ENCODE assay signal across 24 cellular contexts in genomic region chr7:42768037-42768436, GRCh38.
"Had no signal": no experiment of that assay in that cellular context is flagged by ENCODE, and none has a peak within 500 bp of the region (broad histone marks: within the 10 kb centered on the region; RNA-seq: fewer than 3 reads in every experiment).

No MANE protein-coding gene starts in this region.

- H3K27ac Mint-ChIP-seq: activated naive CD4-positive, alpha-beta T cell treated with anti-CD3 and anti-CD28 coated beads, Interleukin-2, amount 50 U/mL, for 24 hours; brain; naive thymus-derived CD8-positive, alpha-beta T cell; neural progenitor cell; stimulated activated memory B cell treated with anti-CD40 and anti-IgM and Interleukin-4, amounts not matched to agents 10 μg/mL and 1 μg/mL and 100 μg/mL, for 72 hours had no signal

- H3K36me3 ChIP-seq: lower lobe of right lung, neural progenitor cell, stomach, suprapubic skin, tibial nerve had no signal

- H3K27ac ChIP-seq: hepatocyte, lower lobe of right lung, neural progenitor cell, stomach, suprapubic skin, tibial nerve had no signal

- H3K4me3 ChIP-seq: hepatocyte, lower lobe of right lung, neural progenitor cell, stomach, suprapubic skin, tibial nerve had no signal

- ATAC-seq: esophagus mucosa; lower lobe of right lung; naive thymus-derived CD8-positive, alpha-beta T cell; sciatic nerve; stimulated activated memory B cell treated with anti-CD40 and anti-IgM and Interleukin-4, amounts not matched to agents 10 μg/mL and 1 μg/mL and 100 μg/mL, for 72 hours had no signal

- H3K4me2 ChIP-seq: hepatocyte, neural progenitor cell had no signal

- H3K27me3 Mint-ChIP-seq: brain had no signal

- H3K4me3 Mint-ChIP-seq: activated naive CD4-positive, alpha-beta T cell treated with anti-CD3 and anti-CD28 coated beads, Interleukin-2, amount 50 U/mL, for 24 hours; brain; naive thymus-derived CD8-positive, alpha-beta T cell; neural progenitor cell; stimulated activated memory B cell treated with anti-CD40 and anti-IgM and Interleukin-4, amounts not matched to agents 10 μg/mL and 1 μg/mL and 100 μg/mL, for 72 hours had no signal

- H3K9ac ChIP-seq: neural progenitor cell had no signal

- H3K36me3 Mint-ChIP-seq: activated naive CD4-positive, alpha-beta T cell treated with anti-CD3 and anti-CD28 coated beads, Interleukin-2, amount 50 U/mL, for 24 hours; brain; naive thymus-derived CD8-positive, alpha-beta T cell; neural progenitor cell; stimulated activated memory B cell treated with anti-CD40 and anti-IgM and Interleukin-4, amounts not matched to agents 10 μg/mL and 1 μg/mL and 100 μg/mL, for 72 hours had no signal

- H3K9me3 ChIP-seq: lower lobe of right lung, stomach, suprapubic skin, tibial nerve had no signal

- H3K4me1 Mint-ChIP-seq: activated naive CD4-positive, alpha-beta T cell treated with anti-CD3 and anti-CD28 coated beads, Interleukin-2, amount 50 U/mL, for 24 hours; brain; naive thymus-derived CD8-positive, alpha-beta T cell; stimulated activated memory B cell treated with anti-CD40 and anti-IgM and Interleukin-4, amounts not matched to agents 10 μg/mL and 1 μg/mL and 100 μg/mL, for 72 hours had no signal

- H3K27me3 ChIP-seq: hepatocyte, neural progenitor cell, stomach, tibial nerve had no signal

- H3K9me3 Mint-ChIP-seq: activated naive CD4-positive, alpha-beta T cell treated with anti-CD3 and anti-CD28 coated beads, Interleukin-2, amount 50 U/mL, for 24 hours; brain; neural progenitor cell had no signal

- DNase-seq: activated gamma-delta T cell treated with Interleukin-2 at 50 U/mL for 16 hours; activated T-cell treated with anti-CD3 and anti-CD28 coated beads, Interleukin-2, amount 50 U/mL, for 1 hour; aorta; caudate nucleus; dermis blood vessel endothelial cell; effector memory CD4-positive, alpha-beta T cell; foreskin melanocyte; glutamatergic neuron; kidney; lower lobe of right lung; naive thymus-derived CD8-positive, alpha-beta T cell; posterior cingulate gyrus; small intestine; stimulated activated CD4-positive, alpha-beta T cell treated with anti-CD3 and anti-CD28 coated beads, Interleukin-15, amount 100 ng/mL, for 24 hours; stomach had no signal

- H3K79me2 ChIP-seq: hepatocyte had no signal

- H3K4me1 ChIP-seq: lower lobe of right lung, neural progenitor cell, stomach, suprapubic skin, tibial nerve had no signal
